Comparison of ENCODE assay signal across 1 cellular context in the genomic region with DNA sequence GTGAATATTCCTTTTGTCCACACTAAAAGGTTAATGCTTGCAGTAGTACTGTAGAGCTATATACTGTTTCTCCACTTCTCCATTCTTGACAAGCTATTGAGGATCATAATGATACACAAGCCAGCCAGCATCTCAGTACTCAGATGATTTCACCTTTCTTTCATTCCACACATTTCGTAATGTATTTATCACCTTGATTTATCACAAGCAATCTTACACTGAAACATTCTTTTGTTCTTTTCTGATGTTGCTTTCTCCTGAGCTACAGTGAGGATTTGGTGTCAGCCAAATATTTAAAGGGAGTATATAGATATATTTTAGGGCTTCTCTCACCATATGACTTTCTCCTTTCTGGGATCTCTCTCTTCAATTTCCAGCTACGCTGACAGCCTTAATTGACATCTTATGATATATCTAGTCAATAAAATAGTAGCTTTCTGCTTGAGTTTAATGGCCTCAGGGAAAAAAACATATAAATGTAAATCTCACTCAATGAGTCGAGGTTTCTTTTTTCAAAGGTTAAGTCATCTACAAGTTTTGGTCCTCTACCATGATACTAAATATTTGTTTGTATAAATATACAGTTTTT.
TF ChIP-seq lines count a peak whose summit lies in the region.

No MANE protein-coding gene starts in this region.

TF ChIP-seq in HEK293T, 16 proteins besides CTCF, POLR2A, EP300 and RAD21:
- TF ChIP-seq PKNOX1 (IDR thresholded peaks at IDR 0.05) (peak; percentile 90), FOXM1 (IDR thresholded peaks at IDR 0.05; ENCODE audit: borderline replicate concordance) (no peak)
